22 cellular contexts compared by ENCODE assay signal in genomic region chrX:53990201-53990600, GRCh38. TPM values are rescaled to one million over a fixed set of nuclear protein-coding genes. Genes with fewer than 3 reads are reported as not detected.
DNase-seq lines count a peak whose midpoint lies in the region; ATAC-seq and TF ChIP-seq lines count a peak whose summit lies in the region.
"Had no signal": no experiment of that assay in that cellular context is flagged by ENCODE, and none has a peak within 500 bp of the region (broad histone marks: within the 10 kb centered on the region; RNA-seq: fewer than 3 reads in every experiment).

No MANE protein-coding gene starts in this region.

- H3K4me3 ChIP-seq in fibroblast of villous mesenchyme (ENCODE audit: low read depth, low read length) = no peak overlapping the region
- no peak overlapping the region for H3K4me3 ChIP-seq in suprapubic skin
- no peak overlapping the region for H3K4me3 ChIP-seq in left lung
- H3K4me3 ChIP-seq: BLaER1 had no signal

- WGBS in suprapubic skin = 78% methylated on average over 2 of the region's 2 CpGs

- no peaks in the 10 kb centered on the region for H3K4me1 ChIP-seq in suprapubic skin
- no peaks in the 10 kb centered on the region for H3K4me1 ChIP-seq in left lung
- H3K4me1 ChIP-seq: BLaER1 had no signal

- H3K9me3 ChIP-seq in suprapubic skin (no peaks in the 10 kb centered on the region), left lung (no peaks in the 10 kb centered on the region)
- H3K9me3 ChIP-seq: BLaER1 had no signal

- DNase-seq in EH (ENCODE audit: low read depth) (peak; percentile 6), LHCN-M2 (ENCODE audit: low read depth) (peak; percentile 57), fibroblast of villous mesenchyme (ENCODE audit: low read depth) (peak; percentile 10), non-pigmented ciliary epithelial cell (ENCODE audit: low read depth) (peak; percentile 6), germinal center (ENCODE audit: low spot score) (no peak), suprapubic skin (ENCODE audit: low spot score in 2 of 2) (no peak), left lung (no peak)
- DNase-seq: CD4-positive, CD25-positive, alpha-beta regulatory T cell; DMS153; DND-41; NCI-H1092; NCI-H1436; NCI-H187; NCI-H446 treated with DMSO at 0.1 percent for 48 hours; NCI-H526; NCI-H82; SHP77; SW 1271 had no signal

- no peak for TF ChIP-seq POLR2A in suprapubic skin (IDR thresholded peaks at IDR 0.05)

- TF ChIP-seq CTCF in fibroblast of villous mesenchyme (IDR thresholded peaks at IDR 0.05; ENCODE audit: insufficient read depth, low read depth, low read length) = no peak
- TF ChIP-seq CTCF in suprapubic skin (IDR thresholded peaks at IDR 0.05) = no peak
- TF ChIP-seq CTCF in left lung (IDR thresholded peaks at IDR 0.05) = no peak

- H3K27me3 ChIP-seq in suprapubic skin (no peaks in the 10 kb centered on the region), left lung (no peaks in the 10 kb centered on the region)

- ATAC-seq in left lung = no peak
- ATAC-seq: Panc1 had no signal

- no peak for TF ChIP-seq EP300 in suprapubic skin (IDR thresholded peaks at IDR 0.05)

- no peak overlapping the region for H3K27ac ChIP-seq in suprapubic skin
- H3K27ac ChIP-seq in left lung = no peak overlapping the region
- H3K27ac ChIP-seq: BLaER1, HL-60, RWPE1 had no signal

- intact Hi-C loops in left lung (cut with DNase I) = no loop called here

- H3K36me3 ChIP-seq in suprapubic skin = peaks cover 35% of the 10 kb centered on the region
- H3K36me3 ChIP-seq in left lung = peaks cover 0 to 58% of the 10 kb centered on the region in 2 donors

RNA-seq across cellular contexts. Expression of gene PHF8, which starts 54.1 kb away (rescaled TPM):
- total RNA-seq in LHCN-M2 (2014; rRNA removed) (7.6 and 10.1 TPM in 2 replicates), fibroblast of villous mesenchyme (22.9 and 25.0 TPM in 2 replicates), suprapubic skin (10 to 100 TPM; 17.5 to 72.2 (median 25.4) TPM), left lung (10 to 100 TPM; 19.9 to 24.3 TPM)
- polyA plus RNA-seq in LHCN-M2 (2012) = 5.2 TPM

Comparison
In these comparisons a context has a peak if more than half of its experiments do, and no peak if none do; other contexts are left out.
1. DNase-seq: peak in EH (single experiment), LHCN-M2 (single experiment), fibroblast of villous mesenchyme (single experiment) and non-pigmented ciliary epithelial cell (single experiment); none in germinal center (single experiment), suprapubic skin (0 of 2) and left lung (0 of 2).